1 cellular context compared by ENCODE assay signal in the genomic region with DNA sequence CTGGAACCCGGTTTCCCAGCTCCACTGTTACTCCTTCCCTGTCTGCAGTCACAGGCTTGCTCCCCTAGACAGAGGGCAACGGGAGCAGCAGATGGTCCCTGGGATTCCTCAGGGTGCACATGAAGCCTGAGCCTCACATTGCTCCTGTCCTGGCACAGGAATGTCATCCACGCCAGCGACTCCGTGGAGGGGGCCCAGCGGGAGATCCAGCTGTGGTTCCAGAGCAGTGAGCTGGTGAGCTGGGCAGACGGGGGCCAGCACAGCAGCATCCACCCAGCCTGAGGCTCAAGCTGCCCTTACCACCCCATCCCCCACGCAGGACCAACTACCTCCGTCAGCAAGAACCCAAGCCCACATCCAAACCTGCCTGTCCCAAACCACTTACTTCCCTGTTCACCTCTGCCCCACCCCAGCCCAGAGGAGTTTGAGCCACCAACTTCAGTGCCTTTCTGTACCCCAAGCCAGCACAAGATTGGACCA.
TF ChIP-seq lines count a peak whose summit lies in the region.

No MANE protein-coding gene starts in this region.

TF ChIP-seq in endothelial cell of umbilical vein, 7 proteins besides CTCF, POLR2A, EP300 and RAD21:
- TF ChIP-seq GATA2 (IDR thresholded peaks at IDR 0.05; ENCODE audit: insufficient read depth, insufficient read length, low read depth, low read length) = no peak
- TF ChIP-seq, protein P1, sequence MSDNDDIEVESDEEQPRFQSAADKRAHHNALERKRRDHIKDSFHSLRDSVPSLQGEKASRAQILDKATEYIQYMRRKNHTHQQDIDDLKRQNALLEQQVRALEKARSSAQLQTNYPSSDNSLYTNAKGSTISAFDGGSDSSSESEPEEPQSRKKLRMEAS (IDR thresholded peaks at IDR 0.05; ENCODE audit: insufficient read depth, insufficient read length) = no peak
- no peak for TF ChIP-seq POLR2AphosphoS5 (IDR thresholded peaks at IDR 0.05; ENCODE audit: insufficient read depth, low read depth, low read length)
- TF ChIP-seq EZH2 (IDR thresholded peaks at IDR 0.05; ENCODE audit: borderline replicate concordance, low read depth, low read length, severe bottlenecking) = no peak
- no peak for TF ChIP-seq MYC (IDR thresholded peaks at IDR 0.05; ENCODE audit: low read depth, low read length)
